In genomic region chr17:81039854-81040758, GRCh38 we compare ENCODE assay signal across 11 cellular contexts. TPM values are rescaled to one million over a fixed set of nuclear protein-coding genes. Genes with fewer than 3 reads are reported as not detected.
DNase-seq lines count a peak whose midpoint lies in the region; ATAC-seq and TF ChIP-seq lines count a peak whose summit lies in the region.
"Had no signal": no experiment of that assay in that cellular context is flagged by ENCODE, and none has a peak within 500 bp of the region (broad histone marks: within the 10 kb centered on the region; RNA-seq: fewer than 3 reads in every experiment).

No MANE protein-coding gene starts in this region.

- peaks cover 2% of the 10 kb centered on the region for H3K36me3 Mint-ChIP-seq in osteocyte (ENCODE audit: unreplicated experiment)
- H3K36me3 Mint-ChIP-seq in stimulated activated naive B cell treated with anti-CD40 and anti-IgM and Interleukin-4, amounts not matched to agents 10 μg/mL and 1 μg/mL and 100 μg/mL, for 72 hours, result no peaks in the 10 kb centered on the region
- H3K36me3 Mint-ChIP-seq: immature natural killer cell had no signal

- ATAC-seq in HG02885 (IDR thresholded peaks at IDR 0.05; ENCODE audit: poor library complexity, unreplicated experiment) (no peak), GM19463 (IDR thresholded peaks at IDR 0.05; ENCODE audit: unreplicated experiment) (no peak)
- no peak for ATAC-seq in stimulated activated naive B cell treated with anti-CD40 and anti-IgM and Interleukin-4, amounts not matched to agents 10 μg/mL and 1 μg/mL and 100 μg/mL, for 72 hours (replicated peaks)

- peak overlapping the region in 28 of 59 donors; percentile 3 to 75 (median 46) for H3K27ac ChIP-seq in dorsolateral prefrontal cortex

- intact Hi-C loops in dorsolateral prefrontal cortex (cut with DNase I), result no loop called here

- H3K27me3 Mint-ChIP-seq in osteocyte (ENCODE audit: unreplicated experiment), result no peaks in the 10 kb centered on the region
- H3K27me3 Mint-ChIP-seq in stimulated activated naive B cell treated with anti-CD40 and anti-IgM and Interleukin-4, amounts not matched to agents 10 μg/mL and 1 μg/mL and 100 μg/mL, for 72 hours, result peaks cover 42 to 53% of the 10 kb centered on the region in 2 donors

- no peak overlapping the region for H3K4me3 Mint-ChIP-seq in osteocyte (ENCODE audit: unreplicated experiment)
- H3K4me3 Mint-ChIP-seq in stimulated activated naive B cell treated with anti-CD40 and anti-IgM and Interleukin-4, amounts not matched to agents 10 μg/mL and 1 μg/mL and 100 μg/mL, for 72 hours, result no peak overlapping the region
- H3K4me3 Mint-ChIP-seq: immature natural killer cell had no signal

- peak; percentile 92 for DNase-seq in Daoy (ENCODE audit: low read depth)
- DNase-seq in NCI-H226, result peak; percentile 80
- no peak for DNase-seq in dorsolateral prefrontal cortex
- no peak for DNase-seq in osteocyte (ENCODE audit: extremely low spot score, unreplicated experiment)
- DNase-seq in activated gamma-delta T cell treated with Interleukin-2 at 50 U/mL for 16 hours, result no peak
- DNase-seq in stimulated activated naive B cell treated with anti-CD40 and anti-IgM and Interleukin-4, amounts not matched to agents 10 μg/mL and 1 μg/mL and 100 μg/mL, for 72 hours, result no peak
- DNase-seq: GOT3; immature natural killer cell; stimulated activated CD4-positive, alpha-beta T cell treated with anti-CD3 and anti-CD28 coated beads, Interleukin-12 subunit alpha, Interleukin-12 subunit beta, amount 100 ng/mL, for 4 hours had no signal

- no peaks in the 10 kb centered on the region for H3K27me3 ChIP-seq in dorsolateral prefrontal cortex

- no peaks in the 10 kb centered on the region for H3K9me3 Mint-ChIP-seq in osteocyte (ENCODE audit: unreplicated experiment)
- H3K9me3 Mint-ChIP-seq in stimulated activated naive B cell treated with anti-CD40 and anti-IgM and Interleukin-4, amounts not matched to agents 10 μg/mL and 1 μg/mL and 100 μg/mL, for 72 hours, result no peaks in the 10 kb centered on the region
- H3K9me3 Mint-ChIP-seq: immature natural killer cell had no signal

- peak overlapping the region; percentile 75 for H3K27ac Mint-ChIP-seq in osteocyte (ENCODE audit: unreplicated experiment)
- no peak overlapping the region for H3K27ac Mint-ChIP-seq in stimulated activated naive B cell treated with anti-CD40 and anti-IgM and Interleukin-4, amounts not matched to agents 10 μg/mL and 1 μg/mL and 100 μg/mL, for 72 hours
- H3K27ac Mint-ChIP-seq: immature natural killer cell had no signal

- H3K4me3 ChIP-seq in dorsolateral prefrontal cortex, result peak overlapping the region in 49 of 59 donors; percentile 5 to 80 (median 67)

- TF ChIP-seq CTCF in dorsolateral prefrontal cortex (IDR thresholded peaks at IDR 0.05 in 54 of 56, conservative IDR thresholded peaks at IDR 0.05 in 2 of 56; ENCODE audit: low read depth in 1 of 56, partially characterized antibody in 56 of 56) (no peak), osteocyte (IDR thresholded peaks at IDR 0.05) (no peak)

- peaks cover 76% of the 10 kb centered on the region for H3K4me1 Mint-ChIP-seq in osteocyte (ENCODE audit: unreplicated experiment)
- H3K4me1 Mint-ChIP-seq in stimulated activated naive B cell treated with anti-CD40 and anti-IgM and Interleukin-4, amounts not matched to agents 10 μg/mL and 1 μg/mL and 100 μg/mL, for 72 hours, result peaks cover 5 to 9% of the 10 kb centered on the region in 2 donors

RNA-seq across cellular contexts. Expression of gene BAIAP2, which starts 5.2 kb away (rescaled TPM):
- total RNA-seq in Daoy (2014; rRNA removed; shearing (Covaris generic)), result 62.0 and 65.6 TPM in 2 replicates
- total RNA-seq in dorsolateral prefrontal cortex (100 to 1,000 TPM; 104 to 353 (median 235) TPM), osteocyte (24.4 and 29.0 TPM in 2 replicates)

RNA-seq across cellular contexts. Expression of gene CHMP6, which starts 48.5 kb away (rescaled TPM):
- 17.7 and 30.9 TPM in 2 replicates for total RNA-seq in Daoy (2014; rRNA removed; shearing (Covaris generic))
- total RNA-seq in dorsolateral prefrontal cortex, result 10 to 100 TPM; 15.4 to 33.4 (median 22.0) TPM
- 31.1 and 35.9 TPM in 2 replicates for total RNA-seq in osteocyte

Comparison
In these comparisons a context has a peak if more than half of its experiments do, and no peak if none do; other contexts are left out.
1. DNase-seq: peak in Daoy (single experiment) and NCI-H226 (single experiment); none in dorsolateral prefrontal cortex (0 of 10), osteocyte (single experiment), activated gamma-delta T cell treated with Interleukin-2 at 50 U/mL for 16 hours (single experiment) and stimulated activated naive B cell treated with anti-CD40 and anti-IgM and Interleukin-4, amounts not matched to agents 10 μg/mL and 1 μg/mL and 100 μg/mL, for 72 hours (single experiment).